Comparison of ENCODE assay signal across 8 cellular contexts in genomic region chr5:141636413-141637265, GRCh38. TPM values are rescaled to one million over a fixed set of nuclear protein-coding genes. Genes with fewer than 3 reads are reported as not detected.
DNase-seq lines count a peak whose midpoint lies in the region; ATAC-seq, FAIRE-seq and TF ChIP-seq lines count a peak whose summit lies in the region.

Gene HDAC3 (minus strand): TSS chr5:141636849. CDS start chr5:141636790, 59 bp downstream.
Gene RELL2 (plus strand): TSS chr5:141636997. CDS start chr5:141638226, 1,229 bp downstream.

- H3K9me3 Mint-ChIP-seq in WTC11: no peaks in the 10 kb centered on the region

- peaks cover 10% of the 10 kb centered on the region for H3K36me3 Mint-ChIP-seq in WTC11

- H3K4me3 ChIP-seq in ACC112 (ENCODE audit: low read depth, low read length) (peak within 1 kb of the TSS; percentile 78), bronchial epithelial cell (ENCODE audit: low read depth, low read length) (peak within 1 kb of the TSS; percentile 96)

- peak within 1 kb of the TSS; percentile 90 for H3K4me3 Mint-ChIP-seq in WTC11

- peaks cover 22% of the 10 kb centered on the region for H3K4me1 Mint-ChIP-seq in WTC11

- H3K79me2 ChIP-seq in ACC112 (ENCODE audit: control insufficient read depth, insufficient read depth, low read length, unreplicated experiment): peaks cover 43% of the 10 kb centered on the region

- CTCF ChIA-PET in WTC11 (lab: Charles Lee): interaction anchor here (0.5 to 3.9 kb wide), 30 partner anchors 10 to 454 kb away, joined by 3 to 106 read pairs (median 7); partner anchors contain the start of genes ARAP3, DELE1, DIAPH1 and FCHSD1

- H3K27ac Mint-ChIP-seq in WTC11: peak within 1 kb of the TSS; percentile 90

- POLR2A ChIA-PET in WTC11 (lab: Charles Lee): interaction anchor here (0.6 to 3.3 kb wide), 12 partner anchors 13 to 287 kb away, joined by 3 to 36 read pairs (median 4); partner anchors contain the start of genes ARAP3, DIAPH1, FCHSD1 and PCDHGB1

- TF ChIP-seq CTCF in WTC11 (IDR thresholded peaks at IDR 0.05): no peak
- TF ChIP-seq CTCF in bronchial epithelial cell (IDR thresholded peaks at IDR 0.05; ENCODE audit: insufficient read depth, low read length, severe bottlenecking): no peak

- peak; percentile 76 for DNase-seq in NCI-H2196 treated with DMSO at 0.1 percent for 48 hours (lab: John Stamatoyannopoulos, UW; ENCODE audit: unreplicated experiment)
- DNase-seq in WTC11 (ENCODE audit: low spot score): peak; percentile 97
- peak; percentile 83 for DNase-seq in bronchial epithelial cell (ENCODE audit: low read depth)
- DNase-seq in islet precursor cell: peak; percentile 97
- DNase-seq in stimulated activated CD4-positive, alpha-beta T cell treated with anti-CD3 and anti-CD28 coated beads, Interleukin-12 subunit alpha, Interleukin-12 subunit beta, amount 100 ng/mL, for 24 hours (ENCODE audit: low read depth in 2 of 2): peak; percentile 86 to 93

- H3K27ac ChIP-seq in ACC112 (ENCODE audit: low read depth, low read length): peak within 1 kb of the TSS; percentile 3; the same call in 1 of the 2 replicates

- peaks cover 9% of the 10 kb centered on the region for H3K36me3 ChIP-seq in ACC112 (ENCODE audit: insufficient read depth, low read length)
- peaks cover 3% of the 10 kb centered on the region for H3K36me3 ChIP-seq in bronchial epithelial cell (ENCODE audit: control insufficient read depth, insufficient read depth, low read length)

- FAIRE-seq in bronchial epithelial cell (lab: Jason Lieb, UNC): no peak

- peak within 1 kb of the TSS; percentile 88 for H2AFZ ChIP-seq in ACC112 (ENCODE audit: low read length, unreplicated experiment)

- ATAC-seq in GM18861 (IDR thresholded peaks at IDR 0.05; ENCODE audit: unreplicated experiment): peak; percentile 55
- ATAC-seq in HG03095 (IDR thresholded peaks at IDR 0.05; ENCODE audit: unreplicated experiment): peak; percentile 75
- peak; percentile 82 for ATAC-seq in WTC11

- H3K4me1 ChIP-seq in ACC112 (ENCODE audit: control insufficient read depth, insufficient read depth, low read length, unreplicated experiment): peaks cover 25% of the 10 kb centered on the region

- no peaks in the 10 kb centered on the region for H3K27me3 Mint-ChIP-seq in WTC11 (ENCODE audit: low read depth)

- no peaks in the 10 kb centered on the region for H3K27me3 ChIP-seq in ACC112 (ENCODE audit: insufficient read depth, low read length)
- H3K27me3 ChIP-seq in bronchial epithelial cell (ENCODE audit: control insufficient read depth, insufficient read depth, low read length): no peaks in the 10 kb centered on the region

TF ChIP-seq in WTC11, 78 proteins besides CTCF, POLR2A, EP300 and RAD21 (continues in another document):
- no peak for TF ChIP-seq E2F1 (CRISPR knock-in tag; IDR thresholded peaks at IDR 0.05)
- no peak for TF ChIP-seq SMAD4 (CRISPR knock-in tag; IDR thresholded peaks at IDR 0.05)
- no peak; the same call in 1 of the 2 replicates for TF ChIP-seq FOXK1 (CRISPR knock-in tag; IDR thresholded peaks at IDR 0.05)
- TF ChIP-seq CDX4 (CRISPR knock-in tag; IDR thresholded peaks at IDR 0.05; ENCODE audit: borderline replicate concordance): no peak
- TF ChIP-seq CREB1 (CRISPR knock-in tag; IDR thresholded peaks at IDR 0.05): no peak
- TF ChIP-seq HMGXB4 (CRISPR knock-in tag; IDR thresholded peaks at IDR 0.05): peak; percentile 71; the same call in 1 of the 2 replicates
- TF ChIP-seq ZNF263 (CRISPR knock-in tag; IDR thresholded peaks at IDR 0.05; ENCODE audit: low read depth): no peak
- no peak for TF ChIP-seq FOXJ3 (CRISPR knock-in tag; IDR thresholded peaks at IDR 0.05; ENCODE audit: borderline replicate concordance)
- peak; percentile 76; the same call in 1 of the 2 replicates for TF ChIP-seq IRF1 (CRISPR knock-in tag; IDR thresholded peaks at IDR 0.05)
- TF ChIP-seq ARID4B (CRISPR knock-in tag; IDR thresholded peaks at IDR 0.05; ENCODE audit: borderline replicate concordance): 0 out of 2 replicates have a peak, but pooled peaks have one; percentile 71
- TF ChIP-seq NFYB (CRISPR knock-in tag; conservative IDR thresholded peaks at IDR 0.05; ENCODE audit: low read depth): no peak
- peak; percentile 40; the same call in 1 of the 2 replicates for TF ChIP-seq FOXP4 (CRISPR knock-in tag; IDR thresholded peaks at IDR 0.05)

RNA-seq across cellular contexts. Expression of gene HDAC3, which starts in this region (rescaled TPM):
- 84.7 to 96.2 TPM (median 94.5 TPM) in 3 replicates for total RNA-seq in WTC11 (2021)
- 72.7 and 87.1 TPM in 2 replicates for total RNA-seq in bronchial epithelial cell

RNA-seq across cellular contexts. Expression of gene RELL2, which starts in this region (rescaled TPM):
- total RNA-seq in WTC11 (2021) (19.3 to 23.8 TPM (median 21.4 TPM) in 3 replicates), bronchial epithelial cell (14.2 and 16.6 TPM in 2 replicates)

Comparison
In these comparisons a context has a peak if more than half of its experiments do, and no peak if none do; other contexts are left out.
1. Peak in every context shown above with its lines: DNase-seq, ATAC-seq, H3K4me3 ChIP-seq and H3K27ac ChIP-seq.